ENCODE assay signal across 1 cellular context in the genomic region with DNA sequence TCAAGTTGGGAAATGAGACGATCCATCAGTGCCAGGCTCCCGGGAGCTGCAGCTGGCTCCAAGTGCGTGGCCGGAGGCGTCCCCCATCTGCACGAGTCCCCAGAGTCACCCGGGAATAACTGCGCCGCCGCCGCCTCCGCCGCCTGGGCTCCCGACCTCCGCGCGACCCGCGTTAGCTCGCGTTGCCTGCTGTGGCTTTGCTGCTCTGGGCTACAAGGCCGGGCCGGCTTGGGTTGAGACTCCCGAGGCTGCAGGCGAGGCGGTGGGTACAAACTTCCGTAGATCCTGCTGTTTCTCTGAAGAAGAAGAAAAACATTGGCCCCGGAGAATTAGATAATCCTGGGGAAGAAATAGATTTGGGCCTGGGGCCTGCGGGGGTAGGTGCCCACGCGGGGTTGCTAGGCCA.
TF ChIP-seq lines count a peak whose summit lies in the region.

No MANE protein-coding gene starts in this region.

TF ChIP-seq in neural cell, 6 proteins besides CTCF, POLR2A, EP300 and RAD21:
- TF ChIP-seq EZH2 (IDR thresholded peaks at IDR 0.05; ENCODE audit: borderline replicate concordance, insufficient read depth, low read length, poor library complexity, severe bottlenecking): no peak
- no peak for TF ChIP-seq TAF1 (IDR thresholded peaks at IDR 0.05; ENCODE audit: low read depth)
- no peak for TF ChIP-seq SMC3 (conservative IDR thresholded peaks at IDR 0.05; ENCODE audit: poor library complexity)
- no peak for TF ChIP-seq REST (IDR thresholded peaks at IDR 0.05; ENCODE audit: borderline replicate concordance)
